Comparison of ENCODE assay signal across 22 cellular contexts in the genomic region with DNA sequence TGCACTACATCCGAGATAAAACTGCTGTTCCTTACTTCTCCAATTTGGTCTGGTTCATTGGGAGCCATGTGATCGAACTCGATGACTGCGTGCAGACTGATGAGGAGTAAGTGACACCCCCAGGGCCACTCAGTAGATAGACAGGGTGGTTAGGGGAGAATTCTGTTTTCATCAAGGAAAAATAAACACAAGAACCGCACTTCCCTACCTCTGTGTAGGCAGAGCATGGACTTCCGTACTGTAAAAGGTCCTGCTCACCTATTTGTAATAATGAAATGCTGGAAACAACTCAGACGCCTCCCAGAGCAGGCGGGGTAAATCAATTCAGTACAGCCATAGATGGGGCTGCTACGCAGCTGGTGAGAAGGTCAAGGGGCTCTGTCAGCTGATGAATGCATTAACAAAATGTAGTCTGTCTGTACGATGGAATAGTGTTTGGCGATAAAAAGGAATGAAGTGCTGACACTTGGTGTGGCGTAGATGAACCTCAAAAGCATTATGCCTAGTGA. TPM values are rescaled to one million over a fixed set of nuclear protein-coding genes. Genes with fewer than 3 reads are reported as not detected.
DNase-seq lines count a peak whose midpoint lies in the region; ATAC-seq lines count a peak whose summit lies in the region.
"Had no signal": no experiment of that assay in that cellular context is flagged by ENCODE, and none has a peak within 500 bp of the region (broad histone marks: within the 10 kb centered on the region; RNA-seq: fewer than 3 reads in every experiment).

No MANE protein-coding gene starts in this region.

- no peak overlapping the region for H3K9ac ChIP-seq in Karpas-422 (ENCODE audit: low read length)

- H3K27ac ChIP-seq in Karpas-422 (ENCODE audit: low read length), result peak overlapping the region; percentile 66; the same call in 1 of the 2 replicates
- H3K27ac ChIP-seq: adrenal gland, colonic mucosa had no signal

- no peaks in the 10 kb centered on the region for H3K9me2 ChIP-seq in Karpas-422 (replicated peaks; ENCODE audit: insufficient read depth, low read length)

- peak overlapping the region; percentile 25 for H3K4me3 Mint-ChIP-seq in activated CD8-positive, alpha-beta memory T cell treated with anti-CD3 and anti-CD28 coated beads, Interleukin-2, amount 10 ng/mL, durations not matched to agents 7 days and 5 days
- peak overlapping the region; percentile 7 for H3K4me3 Mint-ChIP-seq in activated naive CD8-positive, alpha-beta T cell treated with anti-CD3 and anti-CD28 coated beads, Interleukin-2, amount 50 U/mL, for 24 hours
- peak overlapping the region; percentile 38 for H3K4me3 Mint-ChIP-seq in stimulated activated effector memory CD8-positive, alpha-beta T cell treated with anti-CD3 and anti-CD28 coated beads, Interleukin-12 subunit alpha, Interleukin-12 subunit beta, amount 100 ng/mL, for 72 hours
- H3K4me3 Mint-ChIP-seq: naive B cell had no signal

- peaks cover 78% of the 10 kb centered on the region for H3K4me1 Mint-ChIP-seq in activated CD8-positive, alpha-beta memory T cell treated with anti-CD3 and anti-CD28 coated beads, Interleukin-2, amount 10 ng/mL, durations not matched to agents 7 days and 5 days
- H3K4me1 Mint-ChIP-seq in activated naive CD8-positive, alpha-beta T cell treated with anti-CD3 and anti-CD28 coated beads, Interleukin-2, amount 50 U/mL, for 24 hours, result peaks cover 37% of the 10 kb centered on the region
- peaks cover 41% of the 10 kb centered on the region for H3K4me1 Mint-ChIP-seq in stimulated activated effector memory CD8-positive, alpha-beta T cell treated with anti-CD3 and anti-CD28 coated beads, Interleukin-12 subunit alpha, Interleukin-12 subunit beta, amount 100 ng/mL, for 72 hours
- H3K4me1 Mint-ChIP-seq: naive B cell had no signal

- H3K36me3 Mint-ChIP-seq in activated CD8-positive, alpha-beta memory T cell treated with anti-CD3 and anti-CD28 coated beads, Interleukin-2, amount 10 ng/mL, durations not matched to agents 7 days and 5 days, result peaks cover 20% of the 10 kb centered on the region
- H3K36me3 Mint-ChIP-seq in activated naive CD8-positive, alpha-beta T cell treated with anti-CD3 and anti-CD28 coated beads, Interleukin-2, amount 50 U/mL, for 24 hours (ENCODE audit: low read depth), result peaks cover 45% of the 10 kb centered on the region
- peaks cover 78% of the 10 kb centered on the region for H3K36me3 Mint-ChIP-seq in stimulated activated effector memory CD8-positive, alpha-beta T cell treated with anti-CD3 and anti-CD28 coated beads, Interleukin-12 subunit alpha, Interleukin-12 subunit beta, amount 100 ng/mL, for 72 hours

- no peak overlapping the region for H2AFZ ChIP-seq in Karpas-422 (ENCODE audit: low read length)

- H3K9me3 ChIP-seq in Karpas-422 (ENCODE audit: low read length), result no peaks in the 10 kb centered on the region
- H3K9me3 ChIP-seq: adrenal gland, breast epithelium, colonic mucosa, ovary had no signal

- H3K9me3 Mint-ChIP-seq in activated CD8-positive, alpha-beta memory T cell treated with anti-CD3 and anti-CD28 coated beads, Interleukin-2, amount 10 ng/mL, durations not matched to agents 7 days and 5 days (ENCODE audit: low read depth), result no peaks in the 10 kb centered on the region
- no peaks in the 10 kb centered on the region for H3K9me3 Mint-ChIP-seq in activated naive CD8-positive, alpha-beta T cell treated with anti-CD3 and anti-CD28 coated beads, Interleukin-2, amount 50 U/mL, for 24 hours
- H3K9me3 Mint-ChIP-seq in stimulated activated effector memory CD8-positive, alpha-beta T cell treated with anti-CD3 and anti-CD28 coated beads, Interleukin-12 subunit alpha, Interleukin-12 subunit beta, amount 100 ng/mL, for 72 hours, result no peaks in the 10 kb centered on the region
- H3K9me3 Mint-ChIP-seq: naive B cell had no signal

- no peaks in the 10 kb centered on the region for H3K79me2 ChIP-seq in Karpas-422 (ENCODE audit: low read length)

- peak overlapping the region; percentile 86 for H3K27ac Mint-ChIP-seq in activated CD8-positive, alpha-beta memory T cell treated with anti-CD3 and anti-CD28 coated beads, Interleukin-2, amount 10 ng/mL, durations not matched to agents 7 days and 5 days
- peak overlapping the region; percentile 67 for H3K27ac Mint-ChIP-seq in activated naive CD8-positive, alpha-beta T cell treated with anti-CD3 and anti-CD28 coated beads, Interleukin-2, amount 50 U/mL, for 24 hours
- peak overlapping the region; percentile 57 for H3K27ac Mint-ChIP-seq in stimulated activated effector memory CD8-positive, alpha-beta T cell treated with anti-CD3 and anti-CD28 coated beads, Interleukin-12 subunit alpha, Interleukin-12 subunit beta, amount 100 ng/mL, for 72 hours

- peak; percentile 40 for ATAC-seq in activated CD8-positive, alpha-beta memory T cell treated with anti-CD3 and anti-CD28 coated beads, Interleukin-2, amount 10 ng/mL, durations not matched to agents 7 days and 5 days
- ATAC-seq in activated naive CD8-positive, alpha-beta T cell treated with anti-CD3 and anti-CD28 coated beads, Interleukin-2, amount 50 U/mL, for 24 hours, result no peak
- peak; percentile 45 for ATAC-seq in stimulated activated effector memory CD8-positive, alpha-beta T cell treated with anti-CD3 and anti-CD28 coated beads, Interleukin-12 subunit alpha, Interleukin-12 subunit beta, amount 100 ng/mL, for 72 hours
- ATAC-seq in HG03280 (IDR thresholded peaks at IDR 0.05; ENCODE audit: unreplicated experiment), result no peak
- ATAC-seq: left colon, right cardiac atrium had no signal

- H3K27me3 ChIP-seq in Karpas-422 (ENCODE audit: low read length), result no peaks in the 10 kb centered on the region
- H3K27me3 ChIP-seq: adrenal gland, breast epithelium, colonic mucosa, ovary had no signal

- CTCF ChIA-PET in activated CD8-positive, alpha-beta memory T cell treated with anti-CD3 and anti-CD28 coated beads, Interleukin-2, amount 10 ng/mL, durations not matched to agents 7 days and 5 days (lab: Charles Lee), result interaction anchor here (0.8 to 16.5 kb wide), 18 partner anchors 10 to 432 kb away, joined by 3 to 257 read pairs (median 6); a partner anchor contains a TSS

- H3K27me3 Mint-ChIP-seq in activated CD8-positive, alpha-beta memory T cell treated with anti-CD3 and anti-CD28 coated beads, Interleukin-2, amount 10 ng/mL, durations not matched to agents 7 days and 5 days, result no peaks in the 10 kb centered on the region
- H3K27me3 Mint-ChIP-seq in activated naive CD8-positive, alpha-beta T cell treated with anti-CD3 and anti-CD28 coated beads, Interleukin-2, amount 50 U/mL, for 24 hours, result no peaks in the 10 kb centered on the region
- H3K27me3 Mint-ChIP-seq: naive B cell had no signal

- H3K36me3 ChIP-seq in Karpas-422 (ENCODE audit: insufficient read depth, low read length), result no peaks in the 10 kb centered on the region
- H3K36me3 ChIP-seq: breast epithelium, colonic mucosa, ovary had no signal

- H3K4me2 ChIP-seq in Karpas-422 (ENCODE audit: low read depth, low read length, poor library complexity, severe bottlenecking), result no peak overlapping the region

- no peak for DNase-seq in activated CD8-positive, alpha-beta memory T cell treated with anti-CD3 and anti-CD28 coated beads, Interleukin-2, amount 10 ng/mL, durations not matched to agents 7 days and 5 days
- no peak for DNase-seq in activated CD8-positive, alpha-beta memory T cell treated with anti-CD3 and anti-CD28 coated beads for 24 hours
- DNase-seq in Karpas-422, result no peak
- DNase-seq in activated naive CD8-positive, alpha-beta T cell treated with anti-CD3 and anti-CD28 coated beads, Interleukin-2, amount 50 U/mL, for 24 hours, result no peak
- DNase-seq in stimulated activated effector memory CD8-positive, alpha-beta T cell treated with anti-CD3 and anti-CD28 coated beads, Interleukin-12 subunit alpha, Interleukin-12 subunit beta, amount 100 ng/mL, for 72 hours (ENCODE audit: low spot score in 2 of 2), result no peak
- DNase-seq in cerebellum (ENCODE audit: low spot score), result no peak
- DNase-seq in UCSD-AML1 (lab: John Stamatoyannopoulos, UW; ENCODE audit: unreplicated experiment), result no peak
- DNase-seq: adrenal gland; C1 segment of cervical spinal cord; colonic mucosa; left colon; mesenchymal stem cell; naive B cell; NCI-H1105; NCI-H2029 treated with DMSO at 0.1 percent for 48 hours; NCI-H446; ovary; right cardiac atrium; stimulated activated CD4-positive, alpha-beta T cell treated with anti-CD3 and anti-CD28 coated beads, Interleukin-12 subunit alpha, Interleukin-12 subunit beta, amount 100 ng/mL, for 4 hours; stimulated activated CD4-positive, alpha-beta T cell treated with anti-CD3 and anti-CD28 coated beads, Interleukin-4, amount 100 ng/mL, for 4 hours had no signal

- no peak overlapping the region for H3K4me3 ChIP-seq in Karpas-422 (ENCODE audit: low read length)
- H3K4me3 ChIP-seq: adrenal gland, breast epithelium, colonic mucosa, ovary had no signal

- no peaks in the 10 kb centered on the region for H4K20me1 ChIP-seq in Karpas-422 (ENCODE audit: insufficient read depth, low read depth, low read length)

- H3K4me1 ChIP-seq in Karpas-422 (ENCODE audit: low read length), result peaks cover 21% of the 10 kb centered on the region
- H3K4me1 ChIP-seq: adrenal gland, breast epithelium, colonic mucosa had no signal

RNA-seq across cellular contexts. Expression of a gene that starts 28.6 kb away (rescaled TPM):
- 10 to 100 TPM; 36.5 to 55.9 TPM for total RNA-seq in activated CD8-positive, alpha-beta memory T cell treated with anti-CD3 and anti-CD28 coated beads, Interleukin-2, amount 10 ng/mL, durations not matched to agents 7 days and 5 days
- total RNA-seq in Karpas-422 (2014; rRNA removed; shearing (Covaris generic); ENCODE audit: low replicate concordance), result 14.4 and 17.4 TPM in 2 replicates
- total RNA-seq in cerebellum, result 28.8 TPM

RNA-seq across cellular contexts. Expression of a gene that starts 30.7 kb away (rescaled TPM):
- total RNA-seq in activated CD8-positive, alpha-beta memory T cell treated with anti-CD3 and anti-CD28 coated beads, Interleukin-2, amount 10 ng/mL, durations not matched to agents 7 days and 5 days, result 10 to 100 TPM; 23.3 to 30.8 TPM
- total RNA-seq in Karpas-422 (2014; rRNA removed; shearing (Covaris generic); ENCODE audit: low replicate concordance), result 40.7 and 59.7 TPM in 2 replicates
- total RNA-seq in cerebellum, result 18.6 TPM

Comparison
In these comparisons a context has a peak if more than half of its experiments do, and no peak if none do; other contexts are left out.
1. ATAC-seq: peak in activated CD8-positive, alpha-beta memory T cell treated with anti-CD3 and anti-CD28 coated beads, Interleukin-2, amount 10 ng/mL, durations not matched to agents 7 days and 5 days (single experiment) and stimulated activated effector memory CD8-positive, alpha-beta T cell treated with anti-CD3 and anti-CD28 coated beads, Interleukin-12 subunit alpha, Interleukin-12 subunit beta, amount 100 ng/mL, for 72 hours (single experiment); none in activated naive CD8-positive, alpha-beta T cell treated with anti-CD3 and anti-CD28 coated beads, Interleukin-2, amount 50 U/mL, for 24 hours (single experiment) and HG03280 (single experiment).
2. Peak in every context shown above with its lines, with median percentiles within 50 percentile points of each other: H3K27ac Mint-ChIP-seq and H3K4me3 Mint-ChIP-seq.